In genomic region chr5:61401726-61402125, GRCh38 we compare ENCODE assay signal across 14 cellular contexts.
DNase-seq lines count a peak whose midpoint lies in the region; ATAC-seq, FAIRE-seq and TF ChIP-seq lines count a peak whose summit lies in the region.
"Had no signal": no experiment of that assay in that cellular context is flagged by ENCODE, and none has a peak within 500 bp of the region (broad histone marks: within the 10 kb centered on the region; RNA-seq: fewer than 3 reads in every experiment).

No MANE protein-coding gene starts in this region.

- peaks cover 35% of the 10 kb centered on the region for H3K4me1 Mint-ChIP-seq in GM23338
- H3K4me1 Mint-ChIP-seq in endothelial cell (ENCODE audit: unreplicated experiment): peaks cover 52% of the 10 kb centered on the region
- peaks cover 16 to 48% (median 26%) of the 10 kb centered on the region in 4 donors for H3K4me1 Mint-ChIP-seq in naive thymus-derived CD8-positive, alpha-beta T cell

- H3K36me3 Mint-ChIP-seq in GM23338 (ENCODE audit: low read depth): peaks cover 16% of the 10 kb centered on the region
- no peaks in the 10 kb centered on the region for H3K36me3 Mint-ChIP-seq in endothelial cell (ENCODE audit: low read depth, unreplicated experiment)
- no peaks in the 10 kb centered on the region for H3K36me3 Mint-ChIP-seq in naive thymus-derived CD8-positive, alpha-beta T cell

- no peaks in the 10 kb centered on the region for H3K9me3 ChIP-seq in neural cell (ENCODE audit: low read length)

- no peaks in the 10 kb centered on the region for H3K36me3 ChIP-seq in GM23338 (ENCODE audit: insufficient read depth)
- no peaks in the 10 kb centered on the region for H3K36me3 ChIP-seq in neural cell (ENCODE audit: insufficient read depth, low read length)

- peaks cover 6% of the 10 kb centered on the region for H3K27me3 Mint-ChIP-seq in GM23338 (ENCODE audit: insufficient read depth, low read depth, poor library complexity)
- H3K27me3 Mint-ChIP-seq in endothelial cell (ENCODE audit: unreplicated experiment): peaks cover 7% of the 10 kb centered on the region
- no peaks in the 10 kb centered on the region for H3K27me3 Mint-ChIP-seq in naive thymus-derived CD8-positive, alpha-beta T cell

- peaks cover 17% of the 10 kb centered on the region for H3K79me2 ChIP-seq in GM23338 (replicated peaks; ENCODE audit: insufficient read depth)
- peaks cover 94% of the 10 kb centered on the region for H3K79me2 ChIP-seq in neural cell (replicated peaks; ENCODE audit: insufficient read depth, low read length)

- no peak for TF ChIP-seq EP300 in neural cell (conservative IDR thresholded peaks at IDR 0.05; ENCODE audit: poor library complexity, severe bottlenecking)

- H3K27me3 ChIP-seq in GM23338 (ENCODE audit: insufficient read depth) (no peaks in the 10 kb centered on the region), neural cell (ENCODE audit: insufficient read depth, low read depth, low read length) (no peaks in the 10 kb centered on the region)

- H3K4me2 ChIP-seq in GM23338 (no peak overlapping the region), neural cell (ENCODE audit: low read length) (no peak overlapping the region)
- H3K4me2 ChIP-seq: KMS-11 had no signal

- H3K27ac ChIP-seq in GM23338 (ENCODE audit: low read depth) (no peak overlapping the region), neural cell (ENCODE audit: low read length) (peak overlapping the region; percentile 2)
- H3K27ac ChIP-seq: KMS-11, skin epidermis had no signal

- TF ChIP-seq CTCF in GM23338 (conservative IDR thresholded peaks at IDR 0.05; ENCODE audit: low read depth in 2 of 2): no peak
- TF ChIP-seq CTCF in endothelial cell (IDR thresholded peaks at IDR 0.05; ENCODE audit: unreplicated experiment): no peak
- TF ChIP-seq CTCF in neural cell (IDR thresholded peaks at IDR 0.05; ENCODE audit: poor library complexity, severe bottlenecking): no peak

- DNase-seq in GM23338 (ENCODE audit: low spot score) (no peak), OCI-M1 (lab: John Stamatoyannopoulos, UW) (peak; percentile 66), endothelial cell (ENCODE audit: low spot score) (no peak), NK-92 (lab: John Stamatoyannopoulos, UW; ENCODE audit: unreplicated experiment) (no peak), NCI-H2107 treated with DMSO at 0.1 percent for 48 hours (lab: John Stamatoyannopoulos, UW; ENCODE audit: unreplicated experiment) (no peak), GM19239 (ENCODE audit: insufficient read length, low spot score) (no peak)
- DNase-seq in naive thymus-derived CD8-positive, alpha-beta T cell: no peak
- DNase-seq: activated CD4-positive, alpha-beta T cell treated with anti-CD3 and anti-CD28 coated beads for 1 hour; activated naive CD4-positive, alpha-beta T cell treated with Interleukin-2 at 50 U/mL for 16 hours; GDM1; left cardiac atrium had no signal

- H3F3A ChIP-seq in GM23338 (replicated peaks; ENCODE audit: low read depth) (no peaks in the 10 kb centered on the region), neural cell (ENCODE audit: insufficient read depth, low read length, poor library complexity, severe bottlenecking) (no peaks in the 10 kb centered on the region)

- no peak for TF ChIP-seq RAD21 in neural cell (conservative IDR thresholded peaks at IDR 0.05)

- H3K9me3 Mint-ChIP-seq in GM23338: peaks cover 6% of the 10 kb centered on the region; the same call in 2 of the 3 replicates
- no peaks in the 10 kb centered on the region for H3K9me3 Mint-ChIP-seq in endothelial cell (ENCODE audit: unreplicated experiment)
- no peaks in the 10 kb centered on the region for H3K9me3 Mint-ChIP-seq in naive thymus-derived CD8-positive, alpha-beta T cell

- no peak for FAIRE-seq in GM19239 (lab: Jason Lieb, UNC)

- H2AFZ ChIP-seq in GM23338 (no peak overlapping the region), neural cell (ENCODE audit: low read depth, low read length) (no peak overlapping the region)

- peak; percentile 63 for ATAC-seq in GM23338
- ATAC-seq in naive thymus-derived CD8-positive, alpha-beta T cell: no peak

- H3K27ac Mint-ChIP-seq in GM23338: no peak overlapping the region
- peak overlapping the region; percentile 93 for H3K27ac Mint-ChIP-seq in endothelial cell (ENCODE audit: unreplicated experiment)
- H3K27ac Mint-ChIP-seq in naive thymus-derived CD8-positive, alpha-beta T cell: no peak overlapping the region

- H3K4me3 ChIP-seq in GM23338: no peak overlapping the region
- H3K4me3 ChIP-seq in neural cell (ENCODE audit: low read length): no peak overlapping the region
- H3K4me3 ChIP-seq: skin epidermis had no signal

- no peak overlapping the region for H3K9ac ChIP-seq in neural cell (ENCODE audit: low read length)
- H3K9ac ChIP-seq: KMS-11 had no signal

- H3K9me2 ChIP-seq in GM23338 (ENCODE audit: insufficient read depth) (no peaks in the 10 kb centered on the region), neural cell (ENCODE audit: insufficient read depth, low read length) (no peaks in the 10 kb centered on the region)

- POLR2A ChIA-PET in naive thymus-derived CD8-positive, alpha-beta T cell (lab: Charles Lee): interaction anchor here (1.2 kb wide), 1 partner anchor 70 kb away, joined by 3 read pairs; no protein-coding TSS in a partner anchor

- no peaks in the 10 kb centered on the region for H4K20me1 ChIP-seq in GM23338 (replicated peaks; ENCODE audit: insufficient read depth)
- H4K20me1 ChIP-seq in neural cell (ENCODE audit: insufficient read depth): no peaks in the 10 kb centered on the region

- peaks cover 6% of the 10 kb centered on the region; the same call in 1 of the 2 replicates for H3K4me1 ChIP-seq in GM23338 (ENCODE audit: insufficient read depth)

- H3K4me3 Mint-ChIP-seq in GM23338 (no peak overlapping the region), endothelial cell (ENCODE audit: unreplicated experiment) (peak overlapping the region; percentile 31)
- no peak overlapping the region for H3K4me3 Mint-ChIP-seq in naive thymus-derived CD8-positive, alpha-beta T cell

TF ChIP-seq in GM23338, 12 proteins besides CTCF, POLR2A, EP300 and RAD21 (continues in another document):
- TF ChIP-seq STAT1 (IDR thresholded peaks at IDR 0.05; ENCODE audit: unreplicated experiment) (no peak), CREB1 (CRISPR knock-in tag; IDR thresholded peaks at IDR 0.05; ENCODE audit: low read depth) (no peak), EZH2 (IDR thresholded peaks at IDR 0.05; ENCODE audit: low read depth, unreplicated experiment) (no peak), ZNF114 (CRISPR knock-in tag; IDR thresholded peaks at IDR 0.05) (no peak), REST (IDR thresholded peaks at IDR 0.05; ENCODE audit: unreplicated experiment) (no peak)

TF ChIP-seq in neural cell, 6 proteins besides CTCF, POLR2A, EP300 and RAD21:
- TF ChIP-seq EZH2 (IDR thresholded peaks at IDR 0.05; ENCODE audit: borderline replicate concordance, insufficient read depth, low read length, poor library complexity, severe bottlenecking) (no peak), REST (IDR thresholded peaks at IDR 0.05; ENCODE audit: borderline replicate concordance) (no peak), POLR2AphosphoS5 (IDR thresholded peaks at IDR 0.05) (no peak), TAF1 (IDR thresholded peaks at IDR 0.05; ENCODE audit: low read depth) (no peak), MXI1 (conservative IDR thresholded peaks at IDR 0.05; ENCODE audit: poor library complexity, severe bottlenecking) (no peak)
